1 cellular context compared by ENCODE assay signal in genomic region chr4:13528823-13529129, GRCh38.
TF ChIP-seq lines count a peak whose summit lies in the region.

No MANE protein-coding gene starts in this region.

TF ChIP-seq in GM23338, 12 proteins besides CTCF, POLR2A, EP300 and RAD21:
- no peak for TF ChIP-seq ZNF114 (CRISPR knock-in tag; IDR thresholded peaks at IDR 0.05)
- TF ChIP-seq EZH2phosphoT487 (IDR thresholded peaks at IDR 0.05; ENCODE audit: unreplicated experiment) = no peak
- TF ChIP-seq JUNB (IDR thresholded peaks at IDR 0.05; ENCODE audit: unreplicated experiment) = no peak
- no peak for TF ChIP-seq STAT1 (IDR thresholded peaks at IDR 0.05; ENCODE audit: unreplicated experiment)
- no peak for TF ChIP-seq EZH2 (IDR thresholded peaks at IDR 0.05; ENCODE audit: low read depth, unreplicated experiment)
- no peak for TF ChIP-seq CREB1 (CRISPR knock-in tag; IDR thresholded peaks at IDR 0.05; ENCODE audit: low read depth)
- no peak for TF ChIP-seq ETS1 (IDR thresholded peaks at IDR 0.05)
- no peak for TF ChIP-seq ZNF331 (CRISPR knock-in tag; IDR thresholded peaks at IDR 0.05; ENCODE audit: low read depth)
- no peak for TF ChIP-seq REST (IDR thresholded peaks at IDR 0.05; ENCODE audit: unreplicated experiment)
- TF ChIP-seq NANOG (IDR thresholded peaks at IDR 0.05; ENCODE audit: borderline replicate concordance) = no peak
- TF ChIP-seq ZNF462 (CRISPR knock-in tag; IDR thresholded peaks at IDR 0.05) = no peak
- no peak for TF ChIP-seq POLR2AphosphoS5 (IDR thresholded peaks at IDR 0.05; ENCODE audit: low read depth)
